ENCODE assay signal across 2 cellular contexts in the genomic region with DNA sequence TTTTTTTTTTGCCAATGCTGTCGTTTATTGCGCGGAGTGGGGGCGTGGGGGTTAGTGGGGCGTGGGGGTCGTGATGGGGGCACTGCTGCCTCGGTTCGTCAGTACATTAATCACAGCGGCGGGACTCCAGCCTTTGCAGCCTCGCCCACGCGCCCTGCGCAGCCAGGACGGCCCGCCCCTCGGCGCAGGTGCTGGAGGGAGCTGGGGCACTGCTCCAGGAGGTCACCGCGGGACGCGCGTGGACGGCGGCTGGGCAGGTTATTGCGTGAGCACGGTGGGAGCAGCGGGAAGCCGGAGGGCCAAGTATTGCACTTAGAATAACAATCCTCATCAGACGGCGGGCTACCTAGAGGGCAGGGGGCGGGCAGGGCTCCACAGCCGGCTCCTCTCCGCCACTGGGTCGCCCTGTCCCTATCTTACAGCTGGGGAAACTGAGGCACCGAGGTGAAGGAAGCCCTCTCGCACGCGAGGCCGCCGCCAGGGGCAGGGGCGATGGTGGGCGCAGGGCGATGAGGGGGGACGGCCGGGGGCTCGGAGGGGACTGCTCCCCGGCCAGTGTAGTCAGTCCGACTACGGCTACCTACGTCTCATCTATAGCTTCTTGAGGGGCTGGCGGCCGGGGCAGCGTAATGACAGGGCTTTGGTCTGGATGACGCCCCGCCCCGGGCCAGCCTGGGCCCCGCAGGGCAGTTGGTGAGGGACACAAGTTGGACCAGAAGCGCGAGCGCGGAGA. TPM values are rescaled to one million over a fixed set of nuclear protein-coding genes. Genes with fewer than 3 reads are reported as not detected.
"Had no signal": no experiment of that assay in that cellular context is flagged by ENCODE, and none has a peak within 500 bp of the region (broad histone marks: within the 10 kb centered on the region; RNA-seq: fewer than 3 reads in every experiment).

No MANE protein-coding gene starts in this region.

RNA-seq across cellular contexts. Expression of gene NPIPB9, which starts 4.8 kb away (rescaled TPM):
- total RNA-seq: left ventricle myocardium inferior had no signal
- polyA plus RNA-seq: immature natural killer cell had no signal
